Comparison of ENCODE assay signal across 1 cellular context in genomic region chr10:73253226-73253557, GRCh38.
TF ChIP-seq lines count a peak whose summit lies in the region.

No MANE protein-coding gene starts in this region.

TF ChIP-seq in K562, 482 proteins besides CTCF, POLR2A, EP300 and RAD21 (continued from another document):
- TF ChIP-seq, protein P1, sequence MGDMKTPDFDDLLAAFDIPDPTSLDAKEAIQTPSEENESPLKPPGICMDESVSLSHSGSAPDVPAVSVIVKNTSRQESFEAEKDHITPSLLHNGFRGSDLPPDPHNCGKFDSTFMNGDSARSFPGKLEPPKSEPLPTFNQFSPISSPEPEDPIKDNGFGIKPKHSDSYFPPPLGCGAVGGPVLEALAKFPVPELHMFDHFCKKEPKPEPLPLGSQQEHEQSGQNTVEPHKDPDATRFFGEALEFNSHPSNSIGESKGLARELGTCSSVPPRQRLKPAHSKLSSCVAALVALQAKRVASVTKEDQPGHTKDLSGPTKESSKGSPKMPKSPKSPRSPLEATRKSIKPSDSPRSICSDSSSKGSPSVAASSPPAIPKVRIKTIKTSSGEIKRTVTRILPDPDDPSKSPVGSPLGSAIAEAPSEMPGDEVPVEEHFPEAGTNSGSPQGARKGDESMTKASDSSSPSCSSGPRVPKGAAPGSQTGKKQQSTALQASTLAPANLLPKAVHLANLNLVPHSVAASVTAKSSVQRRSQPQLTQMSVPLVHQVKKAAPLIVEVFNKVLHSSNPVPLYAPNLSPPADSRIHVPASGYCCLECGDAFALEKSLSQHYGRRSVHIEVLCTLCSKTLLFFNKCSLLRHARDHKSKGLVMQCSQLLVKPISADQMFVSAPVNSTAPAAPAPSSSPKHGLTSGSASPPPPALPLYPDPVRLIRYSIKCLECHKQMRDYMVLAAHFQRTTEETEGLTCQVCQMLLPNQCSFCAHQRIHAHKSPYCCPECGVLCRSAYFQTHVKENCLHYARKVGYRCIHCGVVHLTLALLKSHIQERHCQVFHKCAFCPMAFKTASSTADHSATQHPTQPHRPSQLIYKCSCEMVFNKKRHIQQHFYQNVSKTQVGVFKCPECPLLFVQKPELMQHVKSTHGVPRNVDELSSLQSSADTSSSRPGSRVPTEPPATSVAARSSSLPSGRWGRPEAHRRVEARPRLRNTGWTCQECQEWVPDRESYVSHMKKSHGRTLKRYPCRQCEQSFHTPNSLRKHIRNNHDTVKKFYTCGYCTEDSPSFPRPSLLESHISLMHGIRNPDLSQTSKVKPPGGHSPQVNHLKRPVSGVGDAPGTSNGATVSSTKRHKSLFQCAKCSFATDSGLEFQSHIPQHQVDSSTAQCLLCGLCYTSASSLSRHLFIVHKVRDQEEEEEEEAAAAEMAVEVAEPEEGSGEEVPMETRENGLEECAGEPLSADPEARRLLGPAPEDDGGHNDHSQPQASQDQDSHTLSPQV (IDR thresholded peaks at IDR 0.05): 0 out of 2 replicates have a peak, but pooled peaks have one; percentile 39
- TF ChIP-seq THRA (IDR thresholded peaks at IDR 0.05) (no peak), MTA1 (IDR thresholded peaks at IDR 0.05; ENCODE audit: borderline replicate concordance) (0 out of 2 replicates have a peak, but pooled peaks have one; percentile 7), RCOR1 (IDR thresholded peaks at IDR 0.05; ENCODE audit: borderline replicate concordance in 1 of 2, low read depth in 2 of 2, low read length in 2 of 2) (peak in 1 of 2 experiments; percentile 54; a peak in 2 of 4 replicates), ZEB2 (IDR thresholded peaks at IDR 0.05) (0 out of 2 replicates have a peak, but pooled peaks have one; percentile 41), ZNF24 (IDR thresholded peaks at IDR 0.05) (no peak), CTCFL (IDR thresholded peaks at IDR 0.05; ENCODE audit: borderline replicate concordance, insufficient read depth, low read depth, low read length, poor library complexity, severe bottlenecking) (peak; percentile 31), JUN (IDR thresholded peaks at IDR 0.05; ENCODE audit: borderline replicate concordance, low read depth, low read length) (peak; percentile 31; the same call in 1 of the 2 replicates), JUN (CRISPR knock-in tag; IDR thresholded peaks at IDR 0.05; ENCODE audit: borderline replicate concordance) (no peak), VEZF1 (CRISPR knock-in tag; IDR thresholded peaks at IDR 0.05) (0 out of 2 replicates have a peak, but pooled peaks have one; percentile 3), HDGF (IDR thresholded peaks at IDR 0.05) (no peak), SRF (CRISPR knock-in tag; IDR thresholded peaks at IDR 0.05) (0 out of 4 replicates have a peak, but pooled peaks of 1 of the 2 experiments have one; percentile 29), ZC3H8 (IDR thresholded peaks at IDR 0.05) (no peak), DEAF1 (CRISPR knock-in tag; IDR thresholded peaks at IDR 0.05) (no peak), SMARCA4 (IDR thresholded peaks at IDR 0.05) (0 out of 2 replicates have a peak, but pooled peaks have one; percentile 26), ZNF354B (CRISPR knock-in tag; IDR thresholded peaks at IDR 0.05) (no peak)
TF ChIP-seq in K562: peak in this region for 13.
